28 cellular contexts compared by ENCODE assay signal in the genomic region with DNA sequence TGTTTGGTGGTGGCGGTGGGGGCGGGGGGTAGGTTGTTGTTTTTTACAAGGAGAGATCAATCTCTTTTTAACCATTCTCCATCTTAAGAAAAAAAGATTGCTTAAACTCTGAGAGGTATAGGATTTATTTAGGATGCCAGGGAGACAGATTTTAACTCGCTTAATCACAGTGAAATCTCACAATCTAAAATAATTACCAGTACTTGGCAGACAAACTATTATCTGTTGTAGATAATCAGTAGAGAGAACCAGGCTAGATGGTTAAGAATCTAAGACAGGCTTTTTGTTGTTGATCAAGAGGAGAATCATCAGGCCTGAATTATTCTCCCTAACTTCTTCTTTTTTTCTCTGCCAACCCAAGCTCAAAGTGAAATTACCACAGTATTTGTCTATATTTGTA.
"Had no signal": no experiment of that assay in that cellular context is flagged by ENCODE, and none has a peak within 500 bp of the region (broad histone marks: within the 10 kb centered on the region; RNA-seq: fewer than 3 reads in every experiment).

No MANE protein-coding gene starts in this region.

- H3K9me3 ChIP-seq: lower lobe of right lung, mucosa of descending colon, pancreas, prostate gland, suprapubic skin, tibial artery, upper lobe of right lung had no signal

- H3K4me1 Mint-ChIP-seq: immature natural killer cell; naive thymus-derived CD4-positive, alpha-beta T cell; stimulated activated naive B cell treated with anti-CD40 and anti-IgM and Interleukin-4, amounts not matched to agents 10 μg/mL and 1 μg/mL and 100 μg/mL, for 72 hours had no signal

- H3K27ac ChIP-seq: heart left ventricle, left lung, lower lobe of right lung, pancreas, prostate gland, skin epidermis, spleen, suprapubic skin, thoracic aorta, tibial artery, upper lobe of right lung had no signal

- ATAC-seq: heart left ventricle; left colon; left lung; lower lobe of right lung; mucosa of descending colon; naive thymus-derived CD4-positive, alpha-beta T cell; natural killer cell treated with Interleukin-12 subunit alpha and Interleukin-12 subunit beta and Interleukin-15 and Interleukin-18, amount 100 ng/mL, for 72 hours; pancreas; right cardiac atrium; sciatic nerve; stimulated activated naive B cell treated with anti-CD40 and anti-IgM and Interleukin-4, amounts not matched to agents 10 μg/mL and 1 μg/mL and 100 μg/mL, for 72 hours; upper lobe of right lung had no signal

- H3K36me3 Mint-ChIP-seq: immature natural killer cell; naive thymus-derived CD4-positive, alpha-beta T cell; natural killer cell treated with Interleukin-12 subunit alpha and Interleukin-12 subunit beta and Interleukin-15 and Interleukin-18, amount 100 ng/mL, for 72 hours; stimulated activated naive B cell treated with anti-CD40 and anti-IgM and Interleukin-4, amounts not matched to agents 10 μg/mL and 1 μg/mL and 100 μg/mL, for 72 hours had no signal

- H3K36me3 ChIP-seq: heart left ventricle, left lung, lower lobe of right lung, pancreas, prostate gland, spleen, suprapubic skin, thoracic aorta, tibial artery, upper lobe of right lung had no signal

- H3K4me3 Mint-ChIP-seq: immature natural killer cell; naive thymus-derived CD4-positive, alpha-beta T cell; natural killer cell treated with Interleukin-12 subunit alpha and Interleukin-12 subunit beta and Interleukin-15 and Interleukin-18, amount 100 ng/mL, for 72 hours; stimulated activated naive B cell treated with anti-CD40 and anti-IgM and Interleukin-4, amounts not matched to agents 10 μg/mL and 1 μg/mL and 100 μg/mL, for 72 hours; stimulated activated naive CD8-positive, alpha-beta T cell treated with anti-CD3 and anti-CD28 coated beads, Interleukin-15, Interleukin-2, amounts not matched to agents 100 ng/mL and 50 ng/mL, for 24 hours had no signal

- H3K4me3 ChIP-seq: heart left ventricle, left lung, lower lobe of right lung, mucosa of descending colon, pancreas, prostate gland, skin epidermis, spleen, suprapubic skin, thoracic aorta, tibial artery, upper lobe of right lung had no signal

- H3K27me3 Mint-ChIP-seq: naive thymus-derived CD4-positive, alpha-beta T cell; natural killer cell treated with Interleukin-12 subunit alpha and Interleukin-12 subunit beta and Interleukin-15 and Interleukin-18, amount 100 ng/mL, for 72 hours; stimulated activated naive B cell treated with anti-CD40 and anti-IgM and Interleukin-4, amounts not matched to agents 10 μg/mL and 1 μg/mL and 100 μg/mL, for 72 hours; stimulated activated naive CD8-positive, alpha-beta T cell treated with anti-CD3 and anti-CD28 coated beads, Interleukin-15, Interleukin-2, amounts not matched to agents 100 ng/mL and 50 ng/mL, for 24 hours had no signal

- H3K27me3 ChIP-seq: heart left ventricle, left lung, pancreas, spleen, suprapubic skin, tibial artery, upper lobe of right lung had no signal

- DNase-seq: heart left ventricle; hypothalamus; immature natural killer cell; kidney; left colon; left lung; lower lobe of right lung; mammary epithelial cell; mesenchymal stem cell; midbrain; mucosa of descending colon; naive thymus-derived CD4-positive, alpha-beta T cell; pancreas; posterior cingulate gyrus; retina; right cardiac atrium; spleen; stimulated activated naive B cell treated with anti-CD40 and anti-IgM and Interleukin-4, amounts not matched to agents 10 μg/mL and 1 μg/mL and 100 μg/mL, for 72 hours; tibial artery; trophoblast cell; upper lobe of right lung had no signal

- H3K4me1 ChIP-seq: heart left ventricle, left lung, lower lobe of right lung, pancreas, prostate gland, spleen, tibial artery, upper lobe of right lung had no signal

- H3K27ac Mint-ChIP-seq: immature natural killer cell; naive thymus-derived CD4-positive, alpha-beta T cell; natural killer cell treated with Interleukin-12 subunit alpha and Interleukin-12 subunit beta and Interleukin-15 and Interleukin-18, amount 100 ng/mL, for 72 hours; stimulated activated naive B cell treated with anti-CD40 and anti-IgM and Interleukin-4, amounts not matched to agents 10 μg/mL and 1 μg/mL and 100 μg/mL, for 72 hours; stimulated activated naive CD8-positive, alpha-beta T cell treated with anti-CD3 and anti-CD28 coated beads, Interleukin-15, Interleukin-2, amounts not matched to agents 100 ng/mL and 50 ng/mL, for 24 hours had no signal
